In genomic region chr4:112951362-112951962, GRCh38 we compare ENCODE assay signal across 8 cellular contexts.
DNase-seq lines count a peak whose midpoint lies in the region; ATAC-seq and TF ChIP-seq lines count a peak whose summit lies in the region.

No MANE protein-coding gene starts in this region.

- no peak overlapping the region for H3K4me3 ChIP-seq in right atrium auricular region
- no peak overlapping the region for H3K4me3 ChIP-seq in uterus

- H3K9me3 Mint-ChIP-seq in immature natural killer cell: no peaks in the 10 kb centered on the region

- no peak for TF ChIP-seq POLR2A in uterus (IDR thresholded peaks at IDR 0.05)

- H3K36me3 Mint-ChIP-seq in immature natural killer cell: no peaks in the 10 kb centered on the region

- no peak overlapping the region for H3K27ac Mint-ChIP-seq in immature natural killer cell

- no peak overlapping the region for H3K4me3 Mint-ChIP-seq in immature natural killer cell

- no peaks in the 10 kb centered on the region for H3K4me1 Mint-ChIP-seq in immature natural killer cell

- H3K27me3 ChIP-seq in right atrium auricular region (no peaks in the 10 kb centered on the region), foreskin keratinocyte (peaks cover 3% of the 10 kb centered on the region), uterus (no peaks in the 10 kb centered on the region)

- H3K36me3 ChIP-seq in right atrium auricular region (no peaks in the 10 kb centered on the region), uterus (no peaks in the 10 kb centered on the region)

- H3K27ac ChIP-seq in right atrium auricular region (no peak overlapping the region), foreskin keratinocyte (no peak overlapping the region), uterus (no peak overlapping the region)

- intact Hi-C loops in left cardiac atrium (cut with DNase I): no loop called here
- intact Hi-C loops in uterus (cut with DNase I; ENCODE audit: low total_unique reads): no loop called here
- intact Hi-C loops in head of caudate nucleus (cut with DNase I): no loop called here

- DNase-seq in right atrium auricular region (ENCODE audit: low spot score): no peak
- no peak for DNase-seq in left cardiac atrium
- DNase-seq in SK-N-DZ (ENCODE audit: low spot score): peak; percentile 17
- no peak for DNase-seq in foreskin keratinocyte
- no peak for DNase-seq in uterus
- no peak for DNase-seq in head of caudate nucleus
- DNase-seq in immature natural killer cell: no peak
- no peak for DNase-seq in NCI-H774 (lab: John Stamatoyannopoulos, UW)

- H3K9me3 ChIP-seq in right atrium auricular region: no peaks in the 10 kb centered on the region
- no peaks in the 10 kb centered on the region for H3K9me3 ChIP-seq in uterus

- ATAC-seq in left cardiac atrium (no peak), foreskin keratinocyte (no peak)

- H3K4me1 ChIP-seq in right atrium auricular region: peaks cover 0 to 10% of the 10 kb centered on the region in 2 donors
- no peaks in the 10 kb centered on the region for H3K4me1 ChIP-seq in foreskin keratinocyte
- H3K4me1 ChIP-seq in uterus: no peaks in the 10 kb centered on the region

- TF ChIP-seq CTCF in right atrium auricular region (IDR thresholded peaks at IDR 0.05): peak; percentile 19 to 71
- peak; percentile 63 for TF ChIP-seq CTCF in foreskin keratinocyte (conservative IDR thresholded peaks at IDR 0.05)
- TF ChIP-seq CTCF in uterus (IDR thresholded peaks at IDR 0.05): peak in 3 of 4 experiments; percentile 27 to 61 (median 52)

- no peaks in the 10 kb centered on the region for H3K27me3 Mint-ChIP-seq in immature natural killer cell (ENCODE audit: low read depth in 3 of 3)
